11 cellular contexts compared by ENCODE assay signal in the genomic region with DNA sequence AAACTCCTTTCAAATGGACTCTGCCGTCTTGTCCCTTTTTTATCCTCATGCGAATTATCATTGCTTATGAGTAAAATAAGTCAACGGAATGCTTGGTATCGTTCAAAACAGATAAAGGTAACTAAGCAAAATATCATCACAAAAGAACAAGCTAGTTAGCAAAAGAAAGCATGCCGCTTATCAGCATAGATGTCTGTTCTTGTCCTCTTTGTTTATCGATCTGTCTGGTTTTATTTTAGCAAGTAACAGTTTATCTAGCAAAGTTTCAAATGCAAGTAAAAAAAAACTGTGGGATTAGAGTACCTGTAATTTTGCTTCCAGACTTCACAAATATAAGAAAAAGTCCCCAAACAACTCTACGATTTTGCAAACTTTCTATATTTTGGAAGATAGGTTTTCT.
"Had no signal": no experiment of that assay in that cellular context is flagged by ENCODE, and none has a peak within 500 bp of the region (broad histone marks: within the 10 kb centered on the region; RNA-seq: fewer than 3 reads in every experiment).

No MANE protein-coding gene starts in this region.

- H3K9me3 ChIP-seq: HAP-1 had no signal

- ATAC-seq: GM23338, HCT116 had no signal

- H3K36me3 ChIP-seq: HAP-1 had no signal

- H3K9ac ChIP-seq: GM23248 had no signal

- H3K4me3 ChIP-seq: GM23248, GM23338, HAP-1 had no signal

- H2AFZ ChIP-seq: GM23248, GM23338 had no signal

- H3K4me2 ChIP-seq: GM23338 had no signal

- H3K27ac ChIP-seq: GM23248 had no signal

- FAIRE-seq: H1, H54 had no signal

- DNase-seq: GM23248, GOT3, H7, H9, HCEC 1CT, HFFc6 had no signal
